In genomic region chr4:183553147-183553478, GRCh38 we compare ENCODE assay signal across 7 cellular contexts. TPM values are rescaled to one million over a fixed set of nuclear protein-coding genes. Genes with fewer than 3 reads are reported as not detected.
A peak's percentile ranks its signal among the peaks of the same experiment; 100 is the strongest.
DNase-seq lines count a peak whose midpoint lies in the region; ATAC-seq, FAIRE-seq and TF ChIP-seq lines count a peak whose summit lies in the region.
"Not testable (repeated sequence)": the region's sequence is repeated elsewhere in the genome, so short reads cannot be mapped to it uniquely, and the experiment has no call there.

No MANE protein-coding gene starts in this region.

- TF ChIP-seq POLR2A in H1 (IDR thresholded peaks at IDR 0.05; ENCODE audit: control extremely low read depth in 1 of 2, low read depth in 2 of 2, low read length in 2 of 2); HepG2 (IDR thresholded peaks at IDR 0.05; ENCODE audit: insufficient read depth in 1 of 2, low read depth in 2 of 2, low read length in 2 of 2): not testable (repeated sequence)

- not testable (repeated sequence) for H3K4me1 ChIP-seq in H1 (replicated peaks in 1 of 4; ENCODE audit: control insufficient read depth in 3 of 4, insufficient read depth in 4 of 4, low read length in 3 of 4); HepG2 (ENCODE audit: insufficient read depth, low read length)

- not testable (repeated sequence) for H3K4me1 Mint-ChIP-seq in central memory CD8-positive, alpha-beta T cell
- H3K4me1 Mint-ChIP-seq in natural killer cell = peaks cover 0 to 13% of the 10 kb centered on the region in 2 donors
- peaks cover 26% of the 10 kb centered on the region for H3K4me1 Mint-ChIP-seq in stimulated activated effector memory CD8-positive, alpha-beta T cell treated with anti-CD3 and anti-CD28 coated beads, Interleukin-12 subunit alpha, Interleukin-12 subunit beta, amount 100 ng/mL, for 72 hours

- WGBS in H1 (ENCODE audit: extremely low coverage in 1 of 2, insufficient coverage in 1 of 2, insufficient read length in 1 of 2, insufficient replicate concordance in 2 of 2, low coverage in 1 of 2, low lambda C conversion rate in 2 of 2, missing lambda C conversion rate in 1 of 2), 2 experiments = no CpG with 5 or more reads among the region's 1 CpG
- WGBS in HepG2 (ENCODE audit: low lambda C conversion rate) = no CpG with 5 or more reads among the region's 1 CpG

- H4K20me1 ChIP-seq in H1 (replicated peaks in 1 of 2; ENCODE audit: control insufficient read depth in 1 of 2, insufficient read depth in 2 of 2, low read length in 2 of 2); HepG2 (ENCODE audit: insufficient read depth, low read length): not testable (repeated sequence)

- peaks cover 10% of the 10 kb centered on the region; the same call in 1 of the 2 replicates for H3K23me2 ChIP-seq in H1 (ENCODE audit: low read depth, low read length)

- H3K4me3 ChIP-seq in bronchial epithelial cell (ENCODE audit: low read depth, low read length); H1 (ENCODE audit: extremely low read depth in 1 of 4, insufficient read depth in 2 of 4, low read depth in 3 of 4, low read length in 4 of 4); HepG2 (replicated peaks in 1 of 3; ENCODE audit: insufficient read depth in 1 of 3, low read depth in 2 of 3, low read length in 3 of 3): not testable (repeated sequence)

- H2BK5ac ChIP-seq in H1 (ENCODE audit: low read depth, low read length) = not testable (repeated sequence)

- H2AFZ ChIP-seq in H1 (ENCODE audit: low read length); HepG2 (ENCODE audit: low read length): not testable (repeated sequence)

- H3K4me2 ChIP-seq in H1 (ENCODE audit: insufficient read depth in 1 of 2, low read depth in 2 of 2, low read length in 2 of 2); HepG2 (ENCODE audit: low read depth, low read length): not testable (repeated sequence)

- not testable (repeated sequence) for H2BK15ac ChIP-seq in H1 (ENCODE audit: low read length)

- DNase-seq in HTR-8/SVneo (ENCODE audit: insufficient read length, low spot score); bronchial epithelial cell (ENCODE audit: low read depth); central memory CD8-positive, alpha-beta T cell (ENCODE audit: low spot score in 2 of 2); H1 (ENCODE audit: low read depth in 1 of 2, low spot score in 2 of 2); HepG2 (ENCODE audit: low spot score); natural killer cell; stimulated activated effector memory CD8-positive, alpha-beta T cell treated with anti-CD3 and anti-CD28 coated beads, Interleukin-12 subunit alpha, Interleukin-12 subunit beta, amount 100 ng/mL, for 72 hours (ENCODE audit: low spot score in 2 of 2): not testable (repeated sequence)

- H3K9ac ChIP-seq in H1 (replicated peaks in 1 of 4; ENCODE audit: extremely low read depth in 1 of 4, low read depth in 3 of 4, low read length in 3 of 4); HepG2 (ENCODE audit: insufficient read depth, low read depth, low read length): not testable (repeated sequence)

- POLR2A ChIA-PET in H1 (lab: Charles Lee; ENCODE audit: partially characterized antibody); HepG2 (lab: Yijun Ruan, JAX): not testable (repeated sequence)

- not testable (repeated sequence) for H3K36me3 ChIP-seq in bronchial epithelial cell (ENCODE audit: control insufficient read depth, insufficient read depth, low read length); H1 (ENCODE audit: control insufficient read depth in 2 of 4, insufficient read depth in 4 of 4, low read length in 3 of 4); HepG2 (replicated peaks in 1 of 2; ENCODE audit: control insufficient read depth in 1 of 2, insufficient read depth in 2 of 2, low read length in 2 of 2)

- peaks cover 34% of the 10 kb centered on the region for H3K27me3 Mint-ChIP-seq in central memory CD8-positive, alpha-beta T cell
- peaks cover 13 to 28% of the 10 kb centered on the region in 2 donors for H3K27me3 Mint-ChIP-seq in natural killer cell (ENCODE audit: low read depth in 2 of 2)

- H3K4ac ChIP-seq in H1 (replicated peaks; ENCODE audit: insufficient read length, low read depth, low read length) = not testable (repeated sequence)

- BruUV-seq in HepG2 (replicated peaks; lab: Mats Ljungman, UMichigan) = not testable (repeated sequence)

- TF ChIP-seq RAD21 in H1 (IDR thresholded peaks at IDR 0.05 in 1 of 2, conservative IDR thresholded peaks at IDR 0.05 in 1 of 2; ENCODE audit: low read depth in 2 of 2, low read length in 2 of 2); HepG2 (CRISPR knock-in tag; IDR thresholded peaks at IDR 0.05): not testable (repeated sequence)

- intact Hi-C loops in HepG2 (cut with micrococcal nuclease; ENCODE audit: unreplicated experiment); natural killer cell (cut with micrococcal nuclease): not testable (repeated sequence)

- H2AK5ac ChIP-seq in H1 (ENCODE audit: low read depth, low read length) = not testable (repeated sequence)

- not testable (repeated sequence) for H4K91ac ChIP-seq in H1 (replicated peaks; ENCODE audit: insufficient read length, low read length)

- CTCF ChIA-PET in H1 (lab: Charles Lee; ENCODE audit: partially characterized antibody); HepG2 (lab: Yijun Ruan, JAX; ENCODE audit: low intra/inter-chr PET ratio, low total read pairs): not testable (repeated sequence)

- FAIRE-seq in HTR-8/SVneo (lab: Jason Lieb, UNC) = peak; percentile 85
- FAIRE-seq in bronchial epithelial cell (lab: Jason Lieb, UNC) = peak; percentile 95
- not testable (repeated sequence) for FAIRE-seq in H1 (lab: Jason Lieb, UNC); HepG2 (lab: Jason Lieb, UNC)

- TF ChIP-seq EP300 in H1 (IDR thresholded peaks at IDR 0.05; ENCODE audit: borderline replicate concordance in 1 of 2, low read depth in 2 of 2, low read length in 2 of 2); HepG2 (IDR thresholded peaks at IDR 0.05; ENCODE audit: low read depth in 2 of 2, low read length in 2 of 2); HepG2 (CRISPR knock-in tag; IDR thresholded peaks at IDR 0.05; ENCODE audit: borderline replicate concordance): not testable (repeated sequence)

- not testable (repeated sequence) for H3K4me3 Mint-ChIP-seq in central memory CD8-positive, alpha-beta T cell; natural killer cell; stimulated activated effector memory CD8-positive, alpha-beta T cell treated with anti-CD3 and anti-CD28 coated beads, Interleukin-12 subunit alpha, Interleukin-12 subunit beta, amount 100 ng/mL, for 72 hours

- peak overlapping the region; percentile 52 for H3K27ac Mint-ChIP-seq in central memory CD8-positive, alpha-beta T cell (ENCODE audit: low read depth)
- peak overlapping the region; percentile 32 to 68 for H3K27ac Mint-ChIP-seq in natural killer cell
- H3K27ac Mint-ChIP-seq in stimulated activated effector memory CD8-positive, alpha-beta T cell treated with anti-CD3 and anti-CD28 coated beads, Interleukin-12 subunit alpha, Interleukin-12 subunit beta, amount 100 ng/mL, for 72 hours = peak overlapping the region; percentile 88

- not testable (repeated sequence) for H3K27me3 ChIP-seq in bronchial epithelial cell (ENCODE audit: control insufficient read depth, insufficient read depth, low read length); H1 (replicated peaks in 1 of 4; ENCODE audit: control insufficient read depth in 3 of 4, extremely low read depth in 1 of 4, insufficient read depth in 3 of 4, low read length in 3 of 4); HepG2 (ENCODE audit: control insufficient read depth in 1 of 2, insufficient read depth in 2 of 2, low read length in 2 of 2)

- H3K79me1 ChIP-seq in H1 (ENCODE audit: low read depth, low read length) = not testable (repeated sequence)

- H2BK12ac ChIP-seq in H1 (ENCODE audit: low read depth, low read length) = not testable (repeated sequence)

- TF ChIP-seq CTCF in bronchial epithelial cell (IDR thresholded peaks at IDR 0.05; ENCODE audit: insufficient read depth, low read length, severe bottlenecking); H1 (IDR thresholded peaks at IDR 0.05; ENCODE audit: control extremely low read depth in 1 of 3, insufficient read depth in 1 of 3, low read depth in 1 of 3, low read length in 3 of 3); HepG2 (CRISPR knock-in tag; IDR thresholded peaks at IDR 0.05); natural killer cell (IDR thresholded peaks at IDR 0.05): not testable (repeated sequence)

- H3K79me2 ChIP-seq in H1 (ENCODE audit: control insufficient read depth in 1 of 2, insufficient read depth in 2 of 2, low read length in 2 of 2); HepG2 (ENCODE audit: insufficient read depth, low read length): not testable (repeated sequence)

- not testable (repeated sequence) for ATAC-seq in central memory CD8-positive, alpha-beta T cell (replicated peaks; ENCODE audit: extremely low read depth, poor library complexity, severe bottlenecking); HepG2; natural killer cell; stimulated activated effector memory CD8-positive, alpha-beta T cell treated with anti-CD3 and anti-CD28 coated beads, Interleukin-12 subunit alpha, Interleukin-12 subunit beta, amount 100 ng/mL, for 72 hours

- not testable (repeated sequence) for H2BK120ac ChIP-seq in H1 (replicated peaks; ENCODE audit: low read depth, low read length)

- not testable (repeated sequence) for H3K18ac ChIP-seq in H1 (ENCODE audit: extremely low read depth, low read length)

- not testable (repeated sequence) for H2BK20ac ChIP-seq in H1 (ENCODE audit: low read length)

- H4K5ac ChIP-seq in H1 (ENCODE audit: insufficient read length, low read depth, low read length) = not testable (repeated sequence)

- H3K9me3 Mint-ChIP-seq in central memory CD8-positive, alpha-beta T cell = peaks cover 14% of the 10 kb centered on the region
- not testable (repeated sequence) for H3K9me3 Mint-ChIP-seq in natural killer cell; stimulated activated effector memory CD8-positive, alpha-beta T cell treated with anti-CD3 and anti-CD28 coated beads, Interleukin-12 subunit alpha, Interleukin-12 subunit beta, amount 100 ng/mL, for 72 hours

- H3K27ac ChIP-seq in H1 (ENCODE audit: low read depth, low read length); HepG2 (ENCODE audit: extremely low read length, insufficient read depth, low read length): not testable (repeated sequence)

- in situ Hi-C loops in HepG2 (cut with HindIII; ENCODE audit: extremely low pct_ligation_motif_present, low pct_unique_long_range_greater_than_20kb) = not testable (repeated sequence)

- not testable (repeated sequence) for H3K23ac ChIP-seq in H1 (ENCODE audit: insufficient read length)

- not testable (repeated sequence) for H4K8ac ChIP-seq in H1 (ENCODE audit: extremely low read depth, insufficient read depth, low read length)

- not testable (repeated sequence) for H3K56ac ChIP-seq in H1 (replicated peaks; ENCODE audit: insufficient read length, low read depth, low read length)

- not testable (repeated sequence) for H3K14ac ChIP-seq in H1 (ENCODE audit: insufficient read length)

- H3K36me3 Mint-ChIP-seq in central memory CD8-positive, alpha-beta T cell (ENCODE audit: insufficient read depth); natural killer cell: not testable (repeated sequence)
- H3K36me3 Mint-ChIP-seq in stimulated activated effector memory CD8-positive, alpha-beta T cell treated with anti-CD3 and anti-CD28 coated beads, Interleukin-12 subunit alpha, Interleukin-12 subunit beta, amount 100 ng/mL, for 72 hours = peaks cover 13% of the 10 kb centered on the region

- H3K9me3 ChIP-seq in H1 (ENCODE audit: insufficient read depth in 2 of 2, low read depth in 1 of 2, low read length in 1 of 2); HepG2 (ENCODE audit: low read length): not testable (repeated sequence)

RNA-seq across cellular contexts. Expression of gene ING2, which starts 48.3 kb away (rescaled TPM):
- 21.9 and 23.0 TPM in 2 replicates for total RNA-seq in bronchial epithelial cell
- total RNA-seq in H1 (2021; fragmentation: NEBNext Ultra II Directional; extraction: Animal tissue kit (Norgen Biotek cat#: 25700)) = 14.8 and 16.1 TPM in 2 replicates
- 5.1 and 5.7 TPM in 2 replicates for polyA plus RNA-seq in H1 (2011; rRNA removed)
- 15.3 TPM for polyA plus RNA-seq in H1 (2011; cell fraction: cytosol; rRNA removed)
- 4.0 TPM for polyA plus RNA-seq in H1 (2011; cell fraction: nucleus; rRNA removed)
- 15.0 to 20.4 TPM (median 17.0 TPM) in 4 replicates for polyA plus RNA-seq in H1 (2012, experiment 1 of 2)
- 4.2 TPM for polyA plus RNA-seq in H1 (2012, experiment 2 of 2)
- polyA plus RNA-seq in H1 (2013, experiment 1 of 2) = 19.0 TPM
- 20.5 TPM for polyA plus RNA-seq in H1 (2013, experiment 2 of 2)
- 1.9 and 2.3 TPM in 2 replicates for polyA minus RNA-seq in H1 (2011; rRNA and poly(A)+ RNA removed)
- 6.2 TPM for polyA minus RNA-seq in H1 (2011; cell fraction: cytosol; rRNA and poly(A)+ RNA removed)
- 5.1 TPM for polyA minus RNA-seq in H1 (2011; cell fraction: nucleus; rRNA and poly(A)+ RNA removed)
- total RNA-seq in HepG2 (2016; rRNA removed; fragmentation: Illumina TruSeq; extraction: Trizol) = 12.4 and 16.9 TPM in 2 replicates
- total RNA-seq in HepG2 (2016; cell fraction: cytosol; rRNA removed; fragmentation: Illumina TruSeq; extraction: Trizol; ENCODE audit: low read depth) = 13.0 and 13.6 TPM in 2 replicates
- 12.0 and 13.9 TPM in 2 replicates for total RNA-seq in HepG2 (2016; cell fraction: insoluble cytoplasmic fraction; rRNA removed; fragmentation: Illumina TruSeq; extraction: Trizol)
- 21.5 and 22.6 TPM in 2 replicates for total RNA-seq in HepG2 (2016; cell fraction: membrane; rRNA removed; fragmentation: Illumina TruSeq; extraction: Trizol)
- total RNA-seq in HepG2 (2016; cell fraction: nucleus; rRNA removed; fragmentation: Illumina TruSeq; extraction: Trizol) = 6.1 and 6.7 TPM in 2 replicates
- polyA plus RNA-seq in HepG2 (2011; rRNA removed) = 3.9 and 6.6 TPM in 2 replicates
- 3.5 and 4.9 TPM in 2 replicates for polyA plus RNA-seq in HepG2 (2011; cell fraction: cytosol; rRNA removed)
- 1.4 and 2.4 TPM in 2 replicates for polyA plus RNA-seq in HepG2 (2011; cell fraction: nucleus; rRNA removed)
- polyA plus RNA-seq in HepG2 (2012) = 6.6 and 8.2 TPM in 2 replicates
- 19.9 and 22.4 TPM in 2 replicates for polyA plus RNA-seq in HepG2 (2016; cell fraction: cytosol; fragmentation: Illumina TruSeq; extraction: Trizol; ENCODE audit: low read depth)
- polyA plus RNA-seq in HepG2 (2016; cell fraction: insoluble cytoplasmic fraction; fragmentation: Illumina TruSeq; extraction: Trizol; ENCODE audit: low read depth) = 24.0 and 24.6 TPM in 2 replicates
- 24.5 and 27.0 TPM in 2 replicates for polyA plus RNA-seq in HepG2 (2016; cell fraction: membrane; fragmentation: Illumina TruSeq; extraction: Trizol; ENCODE audit: low read depth)
- polyA plus RNA-seq in HepG2 (2016; cell fraction: nucleus; fragmentation: Illumina TruSeq; extraction: Trizol; ENCODE audit: insufficient read depth, low read depth) = 11.3 and 12.8 TPM in 2 replicates
- 0.89 and 0.90 TPM in 2 replicates for polyA minus RNA-seq in HepG2 (2011; rRNA and poly(A)+ RNA removed; ENCODE audit: low replicate concordance)
- 3.3 and 3.6 TPM in 2 replicates for polyA minus RNA-seq in HepG2 (2011; cell fraction: cytosol; rRNA and poly(A)+ RNA removed)
- 2.9 and 4.6 TPM in 2 replicates for polyA minus RNA-seq in HepG2 (2011; cell fraction: nucleus; rRNA and poly(A)+ RNA removed)
- total RNA-seq in natural killer cell = 10 to 100 TPM in 2 of 3 donors, 1 to 10 TPM in 1; 7.2 to 17.1 (median 10.9) TPM
